ENCODE assay signal across 22 cellular contexts in genomic region chr3:192224634-192225033, GRCh38.
"Had no signal": no experiment of that assay in that cellular context is flagged by ENCODE, and none has a peak within 500 bp of the region (broad histone marks: within the 10 kb centered on the region; RNA-seq: fewer than 3 reads in every experiment).

No MANE protein-coding gene starts in this region.

- H3K9me3 Mint-ChIP-seq: nephron progenitor cell; stimulated activated memory B cell treated with anti-CD40 and anti-IgM and Interleukin-4, amounts not matched to agents 10 μg/mL and 1 μg/mL and 100 μg/mL, for 72 hours had no signal

- DNase-seq: cortex of kidney; effector memory CD8-positive, alpha-beta T cell; erythroblast; esophagus squamous epithelium; foreskin melanocyte; glutamatergic neuron; hypothalamus; left lung; lower lobe of right lung; naive thymus-derived CD8-positive, alpha-beta T cell; nephron progenitor cell; nucleus accumbens; sigmoid colon; stimulated activated CD4-positive, alpha-beta T cell treated with anti-CD3 and anti-CD28 coated beads, Interleukin-4, amount 100 ng/mL, for 4 hours; stimulated activated naive CD8-positive, alpha-beta T cell treated with anti-CD3 and anti-CD28 coated beads, Interleukin-15, Interleukin-2, amounts not matched to agents 100 U/mL and 50 U/mL, for 24 hours; substantia nigra; testis; tibial artery; upper lobe of left lung had no signal

- H3K27me3 ChIP-seq: esophagus squamous epithelium, left lung, sigmoid colon, testis, tibial artery, upper lobe of left lung had no signal

- H3K4me3 ChIP-seq: esophagus squamous epithelium, left lung, lower lobe of right lung, prostate gland, sigmoid colon, testis, tibial artery, upper lobe of left lung had no signal

- ATAC-seq: effector memory CD8-positive, alpha-beta T cell; left lung; lower lobe of right lung; naive thymus-derived CD8-positive, alpha-beta T cell; stimulated activated memory B cell treated with anti-CD40 and anti-IgM and Interleukin-4, amounts not matched to agents 10 μg/mL and 1 μg/mL and 100 μg/mL, for 72 hours; stimulated activated naive CD8-positive, alpha-beta T cell treated with anti-CD3 and anti-CD28 coated beads, Interleukin-15, Interleukin-2, amounts not matched to agents 100 U/mL and 50 U/mL, for 24 hours had no signal

- H3K36me3 ChIP-seq: esophagus squamous epithelium, left lung, lower lobe of right lung, prostate gland, sigmoid colon, tibial artery, upper lobe of left lung had no signal

- H3K4me1 Mint-ChIP-seq: central memory CD8-positive, alpha-beta T cell; nephron progenitor cell; stimulated activated memory B cell treated with anti-CD40 and anti-IgM and Interleukin-4, amounts not matched to agents 10 μg/mL and 1 μg/mL and 100 μg/mL, for 72 hours had no signal

- H3K4me3 Mint-ChIP-seq: central memory CD8-positive, alpha-beta T cell; effector memory CD8-positive, alpha-beta T cell; naive thymus-derived CD8-positive, alpha-beta T cell; nephron progenitor cell; stimulated activated memory B cell treated with anti-CD40 and anti-IgM and Interleukin-4, amounts not matched to agents 10 μg/mL and 1 μg/mL and 100 μg/mL, for 72 hours had no signal

- H3K4me1 ChIP-seq: esophagus squamous epithelium, left lung, lower lobe of right lung, prostate gland, sigmoid colon, testis, tibial artery, upper lobe of left lung had no signal

- H3K27ac ChIP-seq: esophagus squamous epithelium, left lung, lower lobe of right lung, prostate gland, sigmoid colon, testis, tibial artery, upper lobe of left lung had no signal

- H3K9me3 ChIP-seq: esophagus squamous epithelium, left lung, lower lobe of right lung, prostate gland, sigmoid colon, testis, tibial artery, upper lobe of left lung had no signal

- H3K36me3 Mint-ChIP-seq: naive thymus-derived CD8-positive, alpha-beta T cell; stimulated activated memory B cell treated with anti-CD40 and anti-IgM and Interleukin-4, amounts not matched to agents 10 μg/mL and 1 μg/mL and 100 μg/mL, for 72 hours had no signal

- H3K27me3 Mint-ChIP-seq: central memory CD8-positive, alpha-beta T cell; effector memory CD8-positive, alpha-beta T cell; naive thymus-derived CD8-positive, alpha-beta T cell had no signal

- H3K27ac Mint-ChIP-seq: effector memory CD8-positive, alpha-beta T cell; naive thymus-derived CD8-positive, alpha-beta T cell; nephron progenitor cell; stimulated activated memory B cell treated with anti-CD40 and anti-IgM and Interleukin-4, amounts not matched to agents 10 μg/mL and 1 μg/mL and 100 μg/mL, for 72 hours had no signal
